7 cellular contexts compared by ENCODE assay signal in genomic region chr15:74901612-74902063, GRCh38. TPM values are rescaled to one million over a fixed set of nuclear protein-coding genes. Genes with fewer than 3 reads are reported as not detected.
DNase-seq lines count a peak whose midpoint lies in the region; ATAC-seq and TF ChIP-seq lines count a peak whose summit lies in the region.

No MANE protein-coding gene starts in this region.

- no TSS peak for BruUV-seq in MCF 10A (replicated peaks; lab: Mats Ljungman, UMichigan)

- H3K9me3 ChIP-seq in MG63 = no peaks in the 10 kb centered on the region

- H3K27ac Mint-ChIP-seq in MCF 10A (ENCODE audit: low read depth, unreplicated experiment) = no peak overlapping the region

- no peaks in the 10 kb centered on the region for H3K27me3 ChIP-seq in MG63

- H3K4me3 ChIP-seq in MG63 = no peak overlapping the region

- H3K4me3 Mint-ChIP-seq in MCF 10A (ENCODE audit: unreplicated experiment) = no peak overlapping the region

- CTCF ChIA-PET in MCF 10A (lab: Yijun Ruan, JAX) = interaction anchor here (0.5 to 3.0 kb wide), 49 partner anchors 8 to 529 kb away, joined by 3 to 38 read pairs (median 5); partner anchors contain the start of genes CSK, MPI, PPCDC and RPP25

- no peak for ATAC-seq in HG02852 (IDR thresholded peaks at IDR 0.05; ENCODE audit: unreplicated experiment)

- peaks cover 64% of the 10 kb centered on the region for H3K36me3 Mint-ChIP-seq in MCF 10A (ENCODE audit: insufficient read depth, unreplicated experiment)

- intact Hi-C loops in MCF 10A (cut with micrococcal nuclease) = loop anchor here (1.0 to 2.0 kb wide), 3 partner anchors 59 to 130 kb away; partner anchors contain the start of gene ULK3

- H3K4me1 Mint-ChIP-seq in MCF 10A (ENCODE audit: insufficient read depth, unreplicated experiment) = peaks cover 15% of the 10 kb centered on the region

- POLR2A ChIA-PET in MCF 10A (lab: Yijun Ruan, JAX) = interaction anchor here (0.8 to 3.9 kb wide), 11 partner anchors 9 to 433 kb away, joined by 3 to 23 read pairs (median 4); partner anchors contain the start of gene ULK3

- peaks cover 66% of the 10 kb centered on the region for H3K36me3 ChIP-seq in MG63

- TF ChIP-seq CTCF in GM10266 (IDR thresholded peaks at IDR 0.05; ENCODE audit: control insufficient read depth, insufficient read depth, low read depth, missing control alignments) = peak; percentile 71
- peak; percentile 75 for TF ChIP-seq CTCF in MCF 10A (IDR thresholded peaks at IDR 0.05; ENCODE audit: unreplicated experiment)

- no peaks in the 10 kb centered on the region for H3K27me3 Mint-ChIP-seq in MCF 10A (ENCODE audit: insufficient read depth, unreplicated experiment)

- no peaks in the 10 kb centered on the region for H3K9me3 Mint-ChIP-seq in MCF 10A (ENCODE audit: unreplicated experiment)

- DNase-seq in GM10266 (ENCODE audit: extremely low spot score) (peak; percentile 78), MG63 (peak; percentile 42), UCSD-AML1 (lab: John Stamatoyannopoulos, UW; ENCODE audit: unreplicated experiment) (peak; percentile 64), MCF 10A (ENCODE audit: unreplicated experiment) (peak; percentile 65), kidney tubule cell (ENCODE audit: low spot score) (peak; percentile 62)
- peak; percentile 32 to 52 for DNase-seq in stimulated activated CD4-positive, alpha-beta T cell treated with anti-CD3 and anti-CD28 coated beads, Interleukin-4, amount 100 ng/mL, for 48 hours (ENCODE audit: low read depth in 2 of 2)

RNA-seq across cellular contexts. Expression of gene FAM219B, which starts 5.0 kb away (rescaled TPM):
- 22.6 and 65.2 TPM in 2 replicates for total RNA-seq in MG63 (2014; rRNA removed; shearing (Covaris generic); ENCODE audit: low replicate concordance)
- total RNA-seq in MCF 10A (2022) = 62.9 and 68.4 TPM in 2 replicates

RNA-seq across cellular contexts. Expression of gene MPI, which starts 11.8 kb away (rescaled TPM):
- total RNA-seq in MG63 (2014; rRNA removed; shearing (Covaris generic); ENCODE audit: low replicate concordance) = 32.8 and 42.5 TPM in 2 replicates
- total RNA-seq in MCF 10A (2022) = 30.8 and 31.4 TPM in 2 replicates

RNA-seq across cellular contexts. Expression of gene SCAMP2, which starts 28.5 kb away (rescaled TPM):
- 10.7 and 21.6 TPM in 2 replicates for total RNA-seq in MG63 (2014; rRNA removed; shearing (Covaris generic); ENCODE audit: low replicate concordance)
- total RNA-seq in MCF 10A (2022) = 64.4 and 67.7 TPM in 2 replicates

RNA-seq across cellular contexts. Expression of gene COX5A, which starts 36.2 kb away (rescaled TPM):
- 343 and 426 TPM in 2 replicates for total RNA-seq in MG63 (2014; rRNA removed; shearing (Covaris generic); ENCODE audit: low replicate concordance)
- total RNA-seq in MCF 10A (2022) = 295 and 339 TPM in 2 replicates

RNA-seq across cellular contexts. Expression of gene RPP25, which starts 54.9 kb away (rescaled TPM):
- total RNA-seq in MG63 (2014; rRNA removed; shearing (Covaris generic); ENCODE audit: low replicate concordance) = 9.7 and 19.0 TPM in 2 replicates
- 0.17 TPM in 1 of 2 replicates, not detected in the other for total RNA-seq in MCF 10A (2022)
